ENCODE assay signal across 11 cellular contexts in the genomic region with DNA sequence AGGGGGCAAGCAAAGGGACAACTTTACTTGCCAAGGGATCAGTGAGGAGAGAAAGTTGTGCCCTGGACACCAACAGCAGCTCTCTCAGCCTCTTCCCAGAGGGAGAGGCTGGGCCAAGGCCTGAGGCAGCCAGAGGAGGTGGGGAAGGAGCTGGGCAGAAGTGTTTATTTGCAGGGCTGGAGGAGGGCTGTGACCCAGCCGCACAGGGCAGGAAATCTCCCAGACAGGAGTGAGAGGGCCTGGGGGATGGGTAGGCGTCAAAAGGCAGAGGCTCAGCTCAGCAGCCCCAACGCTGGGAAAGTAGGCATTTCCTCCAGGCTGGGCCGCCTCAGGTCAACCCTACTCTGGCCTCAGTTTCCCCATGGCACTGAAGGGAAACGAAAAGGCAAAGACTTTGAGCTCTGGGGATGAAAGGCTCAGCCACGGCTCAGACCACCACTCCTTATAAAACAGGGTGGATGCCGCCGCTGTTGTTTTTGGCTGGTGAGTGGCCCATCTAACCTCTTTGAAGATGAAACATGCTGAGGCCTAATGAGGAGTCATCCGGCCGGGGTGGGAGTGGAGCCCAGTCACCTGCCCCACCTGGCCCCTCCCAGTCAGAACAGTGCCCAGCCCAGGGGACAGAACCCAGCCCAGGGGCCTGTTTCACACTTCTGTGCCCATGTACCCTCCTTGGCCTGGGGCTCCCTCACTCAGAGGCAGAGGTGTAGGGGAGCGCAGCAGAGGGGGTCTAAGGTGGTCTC. TPM values are rescaled to one million over a fixed set of nuclear protein-coding genes. Genes with fewer than 3 reads are reported as not detected.
DNase-seq lines count a peak whose midpoint lies in the region; ATAC-seq and TF ChIP-seq lines count a peak whose summit lies in the region.
"Had no signal": no experiment of that assay in that cellular context is flagged by ENCODE, and none has a peak within 500 bp of the region (broad histone marks: within the 10 kb centered on the region; RNA-seq: fewer than 3 reads in every experiment).

No MANE protein-coding gene starts in this region.

- H3K79me2 ChIP-seq in smooth muscle cell (ENCODE audit: low read depth), result no peaks in the 10 kb centered on the region

- H3K9ac ChIP-seq in smooth muscle cell (ENCODE audit: low read depth), result no peak overlapping the region

- H3K27ac ChIP-seq in smooth muscle cell (ENCODE audit: low read depth), result peak overlapping the region; percentile 63
- H3K27ac ChIP-seq: RWPE1 had no signal

- CTCF ChIA-PET in activated CD8-positive, alpha-beta T cell treated with anti-CD3 and anti-CD28 coated beads for 36 hours (lab: Charles Lee), result interaction anchor here (1.0 to 1.9 kb wide), 3 partner anchors 20 to 59 kb away, joined by 3 to 7 read pairs (median 3); no protein-coding TSS in a partner anchor

- no peak overlapping the region for H3K4me3 Mint-ChIP-seq in activated CD8-positive, alpha-beta T cell treated with anti-CD3 and anti-CD28 coated beads for 36 hours
- H3K4me3 Mint-ChIP-seq: B cell had no signal

- H3K36me3 Mint-ChIP-seq in activated CD8-positive, alpha-beta T cell treated with anti-CD3 and anti-CD28 coated beads for 36 hours (ENCODE audit: low read depth), result no peaks in the 10 kb centered on the region
- H3K36me3 Mint-ChIP-seq: activated naive CD8-positive, alpha-beta T cell had no signal

- H3K27ac Mint-ChIP-seq in activated CD8-positive, alpha-beta T cell treated with anti-CD3 and anti-CD28 coated beads for 36 hours, result no peak overlapping the region
- H3K27ac Mint-ChIP-seq: activated naive CD8-positive, alpha-beta T cell; B cell had no signal

- no peaks in the 10 kb centered on the region for H3K9me3 Mint-ChIP-seq in activated CD8-positive, alpha-beta T cell treated with anti-CD3 and anti-CD28 coated beads for 36 hours

- peak; percentile 56 for ATAC-seq in activated CD8-positive, alpha-beta T cell treated with anti-CD3 and anti-CD28 coated beads for 36 hours
- ATAC-seq in GM21367 (IDR thresholded peaks at IDR 0.05; ENCODE audit: unreplicated experiment) (no peak), HG03280 (IDR thresholded peaks at IDR 0.05; ENCODE audit: unreplicated experiment) (no peak)

- peaks cover 45% of the 10 kb centered on the region for H3K4me1 ChIP-seq in smooth muscle cell (ENCODE audit: low read depth)

- no peaks in the 10 kb centered on the region for H3K36me3 ChIP-seq in smooth muscle cell (ENCODE audit: low read depth)

- peak overlapping the region; percentile 59 for H3K4me2 ChIP-seq in smooth muscle cell

- H3K9me3 ChIP-seq in smooth muscle cell (replicated peaks; ENCODE audit: low read depth), result no peaks in the 10 kb centered on the region

- WGBS in smooth muscle cell (ENCODE audit: low lambda C conversion rate), result 25% methylated on average over 11 of the region's 11 CpGs

- no peaks in the 10 kb centered on the region for H4K20me1 ChIP-seq in smooth muscle cell (ENCODE audit: low read depth)

- no peaks in the 10 kb centered on the region for H3K27me3 Mint-ChIP-seq in activated CD8-positive, alpha-beta T cell treated with anti-CD3 and anti-CD28 coated beads for 36 hours
- H3K27me3 Mint-ChIP-seq: activated naive CD8-positive, alpha-beta T cell; B cell had no signal

- peaks cover 33% of the 10 kb centered on the region for H3F3A ChIP-seq in smooth muscle cell (ENCODE audit: low read depth)

- no peak overlapping the region for H3K4me3 ChIP-seq in smooth muscle cell

- DNase-seq in activated gamma-delta T cell treated with Interleukin-2 at 50 U/mL for 16 hours (peak; percentile 41), activated gamma-delta T cell (lab: John Stamatoyannopoulos, UW) (no peak), iPS-NIHi7 (ENCODE audit: extremely low spot score) (peak; percentile 71), smooth muscle cell (lab: John Stamatoyannopoulos, UW; ENCODE audit: unreplicated experiment) (no peak), NCI-H1436 treated with DMSO at 0.1 percent for 48 hours (lab: John Stamatoyannopoulos, UW) (no peak)
- DNase-seq in activated CD8-positive, alpha-beta T cell treated with anti-CD3 and anti-CD28 coated beads for 36 hours, result no peak

- TF ChIP-seq CTCF in activated CD8-positive, alpha-beta T cell treated with anti-CD3 and anti-CD28 coated beads for 36 hours (IDR thresholded peaks at IDR 0.05), result no peak
- TF ChIP-seq CTCF in smooth muscle cell (IDR thresholded peaks at IDR 0.05; ENCODE audit: borderline replicate concordance, insufficient read depth, poor library complexity, severe bottlenecking), result no peak

- peaks cover 37% of the 10 kb centered on the region for H3K4me1 Mint-ChIP-seq in activated CD8-positive, alpha-beta T cell treated with anti-CD3 and anti-CD28 coated beads for 36 hours (ENCODE audit: low read depth)

- no peak overlapping the region for H2AFZ ChIP-seq in smooth muscle cell (ENCODE audit: low read depth)

- intact Hi-C loops in activated CD8-positive, alpha-beta T cell treated with anti-CD3 and anti-CD28 coated beads for 36 hours (cut with micrococcal nuclease), result no loop called here

- POLR2A ChIA-PET in activated CD8-positive, alpha-beta T cell treated with anti-CD3 and anti-CD28 coated beads for 36 hours (lab: Charles Lee), result no interaction called here

- H3K27me3 ChIP-seq in smooth muscle cell (ENCODE audit: low read depth), result no peaks in the 10 kb centered on the region

RNA-seq across cellular contexts. Expression of a gene that starts 21.9 kb away (rescaled TPM):
- 10 to 100 TPM; 10.4 to 12.4 TPM for total RNA-seq in activated CD8-positive, alpha-beta T cell treated with anti-CD3 and anti-CD28 coated beads for 36 hours
- 41.0 and 42.0 TPM in 2 replicates for total RNA-seq in smooth muscle cell
- polyA plus RNA-seq in smooth muscle cell, result 39.3 and 40.7 TPM in 2 replicates

RNA-seq across cellular contexts. Expression of a gene that starts 33.9 kb away (rescaled TPM):
- total RNA-seq in activated CD8-positive, alpha-beta T cell treated with anti-CD3 and anti-CD28 coated beads for 36 hours, result 10 to 100 TPM; 22.6 TPM
- total RNA-seq in smooth muscle cell, result 7.9 and 9.6 TPM in 2 replicates
- polyA plus RNA-seq in smooth muscle cell, result 16.5 and 19.1 TPM in 2 replicates

RNA-seq across cellular contexts. Expression of a gene that starts 47.9 kb away (rescaled TPM):
- 1 to 10 TPM; 5.3 to 5.7 TPM for total RNA-seq in activated CD8-positive, alpha-beta T cell treated with anti-CD3 and anti-CD28 coated beads for 36 hours
- 1.6 and 5.6 TPM in 2 replicates for total RNA-seq in smooth muscle cell
- polyA plus RNA-seq in smooth muscle cell, result 1.7 and 3.5 TPM in 2 replicates

Comparison
In these comparisons a context has a peak if more than half of its experiments do, and no peak if none do; other contexts are left out.
1. DNase-seq: peak in activated gamma-delta T cell treated with Interleukin-2 at 50 U/mL for 16 hours (single experiment) and iPS-NIHi7 (single experiment); none in activated gamma-delta T cell (single experiment), activated CD8-positive, alpha-beta T cell treated with anti-CD3 and anti-CD28 coated beads for 36 hours (single experiment), smooth muscle cell (single experiment) and NCI-H1436 treated with DMSO at 0.1 percent for 48 hours (single experiment).